Comparison of ENCODE assay signal across 26 cellular contexts in genomic region chr2:19178175-19178574, GRCh38.
DNase-seq lines count a peak whose midpoint lies in the region; ATAC-seq and TF ChIP-seq lines count a peak whose summit lies in the region.
"Had no signal": no experiment of that assay in that cellular context is flagged by ENCODE, and none has a peak within 500 bp of the region (broad histone marks: within the 10 kb centered on the region; RNA-seq: fewer than 3 reads in every experiment).

No MANE protein-coding gene starts in this region.

- H4K91ac ChIP-seq in trophoblast cell (ENCODE audit: low read depth, low read length) = no peak overlapping the region

- H3K14ac ChIP-seq in trophoblast cell (ENCODE audit: low read length) = no peak overlapping the region

- H3K27me3 ChIP-seq in adipocyte (replicated peaks; ENCODE audit: control insufficient read depth, insufficient read depth, low read length) (no peaks in the 10 kb centered on the region), trophoblast cell (ENCODE audit: insufficient read depth, low read length) (no peaks in the 10 kb centered on the region)
- H3K27me3 ChIP-seq: neutrophil, SJSA1 had no signal

- no peak overlapping the region for H3K9ac ChIP-seq in adipocyte (ENCODE audit: low read length)
- H3K9ac ChIP-seq in trophoblast cell (ENCODE audit: low read length) = no peak overlapping the region

- TF ChIP-seq CTCF in LNCaP clone FGC (IDR thresholded peaks at IDR 0.05; ENCODE audit: control insufficient read depth, extremely low read depth, insufficient read depth) (no peak), fibroblast of pulmonary artery (IDR thresholded peaks at IDR 0.05; ENCODE audit: low read length, missing control alignments) (no peak)

- H2AFZ ChIP-seq in trophoblast cell (ENCODE audit: insufficient read depth, low read length, poor library complexity) = no peak overlapping the region

- H3K9me3 ChIP-seq in adipocyte (ENCODE audit: control insufficient read depth, low read length) (peaks cover 5% of the 10 kb centered on the region), trophoblast cell (ENCODE audit: insufficient read depth, low read depth, low read length) (no peaks in the 10 kb centered on the region)
- H3K9me3 ChIP-seq: HAP-1, neutrophil, SJSA1 had no signal

- H2BK120ac ChIP-seq in trophoblast cell (ENCODE audit: insufficient read depth, low read length, poor library complexity) = no peak overlapping the region

- no CpG with 5 or more reads among the region's 2 CpGs for WGBS in trophoblast cell (ENCODE audit: extremely low coverage, insufficient coverage, insufficient read length)

- H3K36me3 ChIP-seq in adipocyte (ENCODE audit: control insufficient read depth, insufficient read depth, low read length, severe bottlenecking) (no peaks in the 10 kb centered on the region), trophoblast cell (ENCODE audit: control insufficient read depth in 1 of 2, insufficient read depth in 2 of 2, low read length in 2 of 2) (no peaks in the 10 kb centered on the region)
- H3K36me3 ChIP-seq: HAP-1, neutrophil, SJSA1, thoracic aorta had no signal

- no peak overlapping the region for H4K12ac ChIP-seq in trophoblast cell (ENCODE audit: low read depth, low read length)

- H3K4ac ChIP-seq in trophoblast cell (ENCODE audit: low read depth, low read length) = no peak overlapping the region

- H3K79me1 ChIP-seq in trophoblast cell (ENCODE audit: low read length) = no peaks in the 10 kb centered on the region

- no peak overlapping the region for H4K8ac ChIP-seq in trophoblast cell (ENCODE audit: low read depth, low read length)

- H3K4me2 ChIP-seq in trophoblast cell (ENCODE audit: low read length) = no peak overlapping the region

- no peaks in the 10 kb centered on the region for H3K79me2 ChIP-seq in trophoblast cell (ENCODE audit: control insufficient read depth, insufficient read depth, low read length, poor library complexity)

- H2BK5ac ChIP-seq in trophoblast cell (ENCODE audit: low read depth, low read length, poor library complexity) = no peak overlapping the region

- H2BK12ac ChIP-seq in trophoblast cell (ENCODE audit: low read length) = no peak overlapping the region

- no peak for ATAC-seq in HG03342 (IDR thresholded peaks at IDR 0.05; ENCODE audit: unreplicated experiment)
- ATAC-seq: activated naive CD4-positive, alpha-beta T cell treated with anti-CD3 and anti-CD28 coated beads, Interleukin-2, amount 50 U/mL, for 72 hours had no signal

- H3K4me1 ChIP-seq in adipocyte (ENCODE audit: control insufficient read depth, insufficient read depth, low read length) (no peaks in the 10 kb centered on the region), trophoblast cell (ENCODE audit: control insufficient read depth in 1 of 2, insufficient read depth in 2 of 2, low read length in 2 of 2) (peaks cover 6 to 7% of the 10 kb centered on the region in 2 experiments)
- H3K4me1 ChIP-seq: HAP-1 had no signal

- peak; percentile 85 for DNase-seq in LNCaP clone FGC (ENCODE audit: low read depth)
- peak; percentile 71 for DNase-seq in adipocyte (ENCODE audit: low read depth)
- peak; percentile 52 for DNase-seq in fibroblast of pulmonary artery (ENCODE audit: low read depth)
- DNase-seq in trophoblast cell = peak; percentile 64 to 77
- no peak for DNase-seq in activated T-cell treated with anti-CD3 and anti-CD28 coated beads, Interleukin-2, amount 50 U/mL, for 1 hour
- DNase-seq in NCI-H187 treated with DMSO at 0.1 percent for 48 hours (lab: John Stamatoyannopoulos, UW) = no peak
- DNase-seq in activated CD4-positive, alpha-beta T cell treated with anti-CD3 and anti-CD28 coated beads for 1 hour = no peak
- DNase-seq: activated CD4-positive, alpha-beta T cell treated with anti-CD3 and anti-CD28 coated beads for 48 hours; CD4-positive, CD25-positive, alpha-beta regulatory T cell; cortex of kidney; DMS 273 treated with DMSO at 0.1 percent for 48 hours; GDM1; KBM-7; MV-4-11; NCI-H1930; OCI-M1; small intestine; stimulated activated CD4-positive, alpha-beta T cell treated with anti-CD3 and anti-CD28 coated beads, Interleukin-2, amount 100 ng/mL, for 24 hours; stimulated activated naive CD4-positive, alpha-beta T cell had no signal

- H3K4me3 ChIP-seq in LNCaP clone FGC (ENCODE audit: low read depth, low read length) = no peak overlapping the region
- no peak overlapping the region for H3K4me3 ChIP-seq in adipocyte (ENCODE audit: low read length)
- H3K4me3 ChIP-seq in fibroblast of pulmonary artery (replicated peaks; ENCODE audit: low read depth, low read length) = no peak overlapping the region
- no peak overlapping the region for H3K4me3 ChIP-seq in trophoblast cell (ENCODE audit: low read depth, low read length)
- H3K4me3 ChIP-seq: HAP-1, lung, SJSA1, thoracic aorta had no signal

- no peak overlapping the region for H3K27ac ChIP-seq in trophoblast cell (ENCODE audit: low read depth, low read length)
- H3K27ac ChIP-seq: neutrophil, SJSA1, thoracic aorta had no signal

- no peak overlapping the region for H3K18ac ChIP-seq in trophoblast cell (ENCODE audit: low read length)

- no peak overlapping the region for H3K23ac ChIP-seq in trophoblast cell (ENCODE audit: low read length)

- no peak overlapping the region for H2AK5ac ChIP-seq in trophoblast cell (ENCODE audit: low read length)

Comparison
In these comparisons a context has a peak if more than half of its experiments do, and no peak if none do; other contexts are left out.
1. DNase-seq: peak in LNCaP clone FGC (single experiment), adipocyte (single experiment), fibroblast of pulmonary artery (single experiment) and trophoblast cell (2 of 2); none in activated T-cell treated with anti-CD3 and anti-CD28 coated beads, Interleukin-2, amount 50 U/mL, for 1 hour (single experiment), NCI-H187 treated with DMSO at 0.1 percent for 48 hours (single experiment) and activated CD4-positive, alpha-beta T cell treated with anti-CD3 and anti-CD28 coated beads for 1 hour (single experiment).